In the genomic region with DNA sequence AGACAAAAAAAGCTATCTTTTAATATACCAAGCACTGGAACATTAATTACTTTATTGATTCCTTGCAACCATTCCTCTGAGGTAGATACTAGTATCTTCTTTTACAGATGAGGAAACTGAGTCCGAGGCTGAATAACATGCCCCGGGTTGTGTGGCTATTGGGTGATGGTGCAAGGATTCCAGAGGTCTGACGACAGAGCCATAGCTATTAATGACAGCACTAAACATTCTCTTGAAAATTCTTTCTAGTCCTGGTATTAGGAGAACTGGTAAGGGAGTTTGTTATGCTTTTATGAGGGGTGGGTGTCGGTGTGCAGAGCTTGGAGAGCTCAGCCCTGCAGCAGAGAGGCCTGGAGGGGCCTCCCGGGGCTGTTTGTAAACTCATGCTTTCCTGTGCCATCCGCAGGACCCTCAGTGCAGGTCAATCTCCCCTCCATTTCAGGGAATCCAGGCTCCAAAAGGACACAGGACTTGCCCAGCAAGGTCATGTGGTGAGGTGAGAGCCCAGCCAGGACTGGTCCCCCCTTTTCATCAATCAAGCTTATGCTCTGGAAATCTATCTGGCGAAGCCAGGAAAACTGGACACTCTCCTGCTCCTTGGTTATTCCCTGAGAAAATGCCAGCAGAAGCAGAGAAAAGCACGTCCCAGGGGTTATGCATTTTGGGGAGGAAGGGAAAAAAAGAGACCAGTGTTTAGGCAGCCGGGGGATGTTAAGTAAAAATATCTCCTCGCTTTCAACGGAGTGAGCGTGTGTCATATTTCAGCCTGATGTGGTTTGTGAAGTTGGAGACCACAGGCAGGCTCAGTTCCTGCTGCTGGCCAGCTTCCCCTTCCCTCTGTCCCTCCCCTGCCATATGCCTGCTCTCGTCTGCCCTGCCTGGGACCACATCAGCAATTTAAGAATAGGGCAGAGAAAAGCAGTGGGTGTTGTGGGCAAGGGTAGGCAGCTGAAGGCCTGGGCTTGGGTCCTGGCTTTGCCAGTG, we compare ENCODE assay signal across 1 cellular context.
TF ChIP-seq lines count a peak whose summit lies in the region.

No MANE protein-coding gene starts in this region.

TF ChIP-seq in SK-N-SH, 30 proteins besides CTCF, POLR2A, EP300 and RAD21 (continued from another document):
- TF ChIP-seq, protein P1, sequence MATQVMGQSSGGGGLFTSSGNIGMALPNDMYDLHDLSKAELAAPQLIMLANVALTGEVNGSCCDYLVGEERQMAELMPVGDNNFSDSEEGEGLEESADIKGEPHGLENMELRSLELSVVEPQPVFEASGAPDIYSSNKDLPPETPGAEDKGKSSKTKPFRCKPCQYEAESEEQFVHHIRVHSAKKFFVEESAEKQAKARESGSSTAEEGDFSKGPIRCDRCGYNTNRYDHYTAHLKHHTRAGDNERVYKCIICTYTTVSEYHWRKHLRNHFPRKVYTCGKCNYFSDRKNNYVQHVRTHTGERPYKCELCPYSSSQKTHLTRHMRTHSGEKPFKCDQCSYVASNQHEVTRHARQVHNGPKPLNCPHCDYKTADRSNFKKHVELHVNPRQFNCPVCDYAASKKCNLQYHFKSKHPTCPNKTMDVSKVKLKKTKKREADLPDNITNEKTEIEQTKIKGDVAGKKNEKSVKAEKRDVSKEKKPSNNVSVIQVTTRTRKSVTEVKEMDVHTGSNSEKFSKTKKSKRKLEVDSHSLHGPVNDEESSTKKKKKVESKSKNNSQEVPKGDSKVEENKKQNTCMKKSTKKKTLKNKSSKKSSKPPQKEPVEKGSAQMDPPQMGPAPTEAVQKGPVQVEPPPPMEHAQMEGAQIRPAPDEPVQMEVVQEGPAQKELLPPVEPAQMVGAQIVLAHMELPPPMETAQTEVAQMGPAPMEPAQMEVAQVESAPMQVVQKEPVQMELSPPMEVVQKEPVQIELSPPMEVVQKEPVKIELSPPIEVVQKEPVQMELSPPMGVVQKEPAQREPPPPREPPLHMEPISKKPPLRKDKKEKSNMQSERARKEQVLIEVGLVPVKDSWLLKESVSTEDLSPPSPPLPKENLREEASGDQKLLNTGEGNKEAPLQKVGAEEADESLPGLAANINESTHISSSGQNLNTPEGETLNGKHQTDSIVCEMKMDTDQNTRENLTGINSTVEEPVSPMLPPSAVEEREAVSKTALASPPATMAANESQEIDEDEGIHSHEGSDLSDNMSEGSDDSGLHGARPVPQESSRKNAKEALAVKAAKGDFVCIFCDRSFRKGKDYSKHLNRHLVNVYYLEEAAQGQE (IDR thresholded peaks at IDR 0.05; ENCODE audit: low read depth, low read length): 0 out of 2 replicates have a peak, but pooled peaks have one; percentile 20
- TF ChIP-seq MEF2A (IDR thresholded peaks at IDR 0.05; ENCODE audit: borderline replicate concordance, low read depth) (no peak), SMC3 (IDR thresholded peaks at IDR 0.05; ENCODE audit: low read depth, low read length) (no peak), TEAD4 (IDR thresholded peaks at IDR 0.05; ENCODE audit: borderline replicate concordance, insufficient read depth) (no peak), FOSL2 (IDR thresholded peaks at IDR 0.05; ENCODE audit: borderline replicate concordance, low read depth) (no peak), RCOR1 (IDR thresholded peaks at IDR 0.05; ENCODE audit: low read length) (no peak)
- TF ChIP-seq, protein P2, sequence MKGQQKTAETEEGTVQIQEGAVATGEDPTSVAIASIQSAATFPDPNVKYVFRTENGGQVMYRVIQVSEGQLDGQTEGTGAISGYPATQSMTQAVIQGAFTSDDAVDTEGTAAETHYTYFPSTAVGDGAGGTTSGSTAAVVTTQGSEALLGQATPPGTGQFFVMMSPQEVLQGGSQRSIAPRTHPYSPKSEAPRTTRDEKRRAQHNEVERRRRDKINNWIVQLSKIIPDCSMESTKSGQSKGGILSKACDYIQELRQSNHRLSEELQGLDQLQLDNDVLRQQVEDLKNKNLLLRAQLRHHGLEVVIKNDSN (IDR thresholded peaks at IDR 0.05; ENCODE audit: borderline replicate concordance, low read depth): no peak
- TF ChIP-seq, protein P3, sequence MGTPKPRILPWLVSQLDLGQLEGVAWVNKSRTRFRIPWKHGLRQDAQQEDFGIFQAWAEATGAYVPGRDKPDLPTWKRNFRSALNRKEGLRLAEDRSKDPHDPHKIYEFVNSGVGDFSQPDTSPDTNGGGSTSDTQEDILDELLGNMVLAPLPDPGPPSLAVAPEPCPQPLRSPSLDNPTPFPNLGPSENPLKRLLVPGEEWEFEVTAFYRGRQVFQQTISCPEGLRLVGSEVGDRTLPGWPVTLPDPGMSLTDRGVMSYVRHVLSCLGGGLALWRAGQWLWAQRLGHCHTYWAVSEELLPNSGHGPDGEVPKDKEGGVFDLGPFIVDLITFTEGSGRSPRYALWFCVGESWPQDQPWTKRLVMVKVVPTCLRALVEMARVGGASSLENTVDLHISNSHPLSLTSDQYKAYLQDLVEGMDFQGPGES (IDR thresholded peaks at IDR 0.05; ENCODE audit: low read depth, low read length): no peak
